Comparison of ENCODE assay signal across 8 cellular contexts in genomic region chr5:124453221-124454032, GRCh38.
DNase-seq lines count a peak whose midpoint lies in the region; ATAC-seq and TF ChIP-seq lines count a peak whose summit lies in the region.

No MANE protein-coding gene starts in this region.

- ATAC-seq in GM18502 (IDR thresholded peaks at IDR 0.05; ENCODE audit: poor library complexity, unreplicated experiment): peak; percentile 96

- H3K4me3 ChIP-seq in GM23248 (peak overlapping the region; percentile 19), fibroblast of villous mesenchyme (ENCODE audit: low read depth, low read length) (no peak overlapping the region)

- peaks cover 9% of the 10 kb centered on the region for H3K27me3 ChIP-seq in GM23248 (replicated peaks; ENCODE audit: insufficient read depth)

- H3K36me3 ChIP-seq in GM23248 (ENCODE audit: low read depth): no peaks in the 10 kb centered on the region

- WGBS in GM23248 (ENCODE audit: low coverage in 1 of 2, low lambda C conversion rate in 2 of 2, missing lambda C conversion rate in 2 of 2), 2 experiments: 21 to 29% methylated on average over 5 of the region's 5 CpGs

- no peaks in the 10 kb centered on the region for H3K36me3 Mint-ChIP-seq in mesothelial cell of epicardium

- in situ Hi-C loops in GM23248 (cut with MboI): no loop called here

- peak overlapping the region; percentile 44 for H3K4me2 ChIP-seq in GM23248 (ENCODE audit: unreplicated experiment)

- H3K4me1 Mint-ChIP-seq in mesothelial cell of epicardium: peaks cover 31% of the 10 kb centered on the region

- H3K27ac Mint-ChIP-seq in mesothelial cell of epicardium: no peak overlapping the region

- H3K4me3 Mint-ChIP-seq in mesothelial cell of epicardium: no peak overlapping the region

- no peaks in the 10 kb centered on the region for H3K27me3 Mint-ChIP-seq in mesothelial cell of epicardium (ENCODE audit: low read depth)

- peak; percentile 79 for DNase-seq in GM23248
- DNase-seq in M059J (ENCODE audit: low read depth): peak; percentile 94
- DNase-seq in fibroblast of villous mesenchyme (ENCODE audit: low read depth): peak; percentile 44
- DNase-seq in NCI-H2029 (lab: John Stamatoyannopoulos, UW): no peak
- no peak for DNase-seq in NCI-H446 (lab: John Stamatoyannopoulos, UW)
- no peak for DNase-seq in anterior cingulate cortex (lab: John Stamatoyannopoulos, UW)
- DNase-seq in mesothelial cell of epicardium (ENCODE audit: low spot score in 2 of 2, unreplicated experiment in 2 of 2): no peak

- TF ChIP-seq CTCF in fibroblast of villous mesenchyme (IDR thresholded peaks at IDR 0.05; ENCODE audit: insufficient read depth, low read depth, low read length): no peak
- TF ChIP-seq CTCF in mesothelial cell of epicardium (IDR thresholded peaks at IDR 0.05; ENCODE audit: unreplicated experiment): no peak

- no peaks in the 10 kb centered on the region for H3K9me2 ChIP-seq in GM23248 (ENCODE audit: insufficient read depth)

- no peak overlapping the region for H2AFZ ChIP-seq in GM23248

- H3K79me2 ChIP-seq in GM23248 (ENCODE audit: insufficient read depth): no peaks in the 10 kb centered on the region

- H3K4me1 ChIP-seq in GM23248 (ENCODE audit: insufficient read depth): peaks cover 21% of the 10 kb centered on the region

- H3K9me3 ChIP-seq in GM23248 (ENCODE audit: low read depth): no peaks in the 10 kb centered on the region

- H3K9me3 Mint-ChIP-seq in mesothelial cell of epicardium: no peaks in the 10 kb centered on the region

- H3F3A ChIP-seq in GM23248 (ENCODE audit: insufficient read depth): peaks cover 16% of the 10 kb centered on the region

- H4K20me1 ChIP-seq in GM23248 (ENCODE audit: insufficient read depth): no peaks in the 10 kb centered on the region

- peak overlapping the region; percentile 70 for H3K27ac ChIP-seq in GM23248

- peak overlapping the region; percentile 37; the same call in 1 of the 2 replicates for H3K9ac ChIP-seq in GM23248

Comparison
In these comparisons a context has a peak if more than half of its experiments do, and no peak if none do; other contexts are left out.
1. DNase-seq: peak in GM23248 (single experiment), M059J (single experiment) and fibroblast of villous mesenchyme (single experiment); none in NCI-H2029 (single experiment), NCI-H446 (0 of 2), anterior cingulate cortex (0 of 58) and mesothelial cell of epicardium (0 of 2).